17 cellular contexts compared by ENCODE assay signal in the genomic region with DNA sequence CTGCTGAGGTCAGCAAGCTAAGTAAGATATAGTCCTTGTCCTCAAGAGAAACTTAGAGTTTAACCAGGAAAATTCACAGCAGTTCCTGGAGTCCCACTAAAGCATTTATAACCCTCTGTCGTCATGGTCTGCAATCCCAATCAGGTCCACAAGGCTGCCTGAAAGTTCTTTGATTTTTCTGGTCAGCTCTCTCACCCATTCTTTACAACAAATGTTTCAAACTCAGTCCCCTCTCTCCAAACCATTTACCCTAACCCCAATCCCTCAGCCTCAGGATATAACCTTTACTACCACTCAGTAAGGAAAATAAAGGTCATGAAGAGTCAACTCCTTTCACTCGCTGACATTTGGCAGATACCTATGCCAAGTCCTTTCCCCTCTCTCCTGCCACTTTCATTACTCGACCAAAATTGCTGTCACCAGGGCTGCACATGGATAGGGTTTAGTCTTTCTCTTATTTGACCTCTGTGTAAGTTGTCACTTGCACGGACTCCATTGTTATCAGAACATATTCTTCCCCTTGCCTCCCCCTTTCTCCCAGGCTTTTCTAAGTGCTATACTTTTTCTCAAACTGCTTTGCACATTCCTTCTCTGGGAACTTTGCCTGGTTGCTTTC.
DNase-seq lines count a peak whose midpoint lies in the region; ATAC-seq and TF ChIP-seq lines count a peak whose summit lies in the region.
"Had no signal": no experiment of that assay in that cellular context is flagged by ENCODE, and none has a peak within 500 bp of the region (broad histone marks: within the 10 kb centered on the region; RNA-seq: fewer than 3 reads in every experiment).

No MANE protein-coding gene starts in this region.

- H3K27ac ChIP-seq in 22Rv1: no peak overlapping the region
- no peak overlapping the region for H3K27ac ChIP-seq in H9 (ENCODE audit: insufficient read length, low read depth, low read length)
- H3K27ac ChIP-seq: Peyer's patch, prostate gland had no signal

- H3K4me3 ChIP-seq in cardiac fibroblast (replicated peaks in 1 of 2; ENCODE audit: low read depth in 2 of 2, low read length in 2 of 2): no peak overlapping the region
- H3K4me3 ChIP-seq: Peyer's patch, prostate gland had no signal

- no peak overlapping the region for H4K8ac ChIP-seq in H9 (replicated peaks; ENCODE audit: insufficient read length, low read depth, low read length)

- H3K4me3 Mint-ChIP-seq in H9 (no peak overlapping the region), mesothelial cell of epicardium (no peak overlapping the region)
- H3K4me3 Mint-ChIP-seq: activated CD8-positive, alpha-beta T cell treated with anti-CD3 and anti-CD28 coated beads for 36 hours; stimulated activated naive CD8-positive, alpha-beta T cell treated with anti-CD3 and anti-CD28 coated beads, Interleukin-15, amount 100 ng/mL, for 72 hours had no signal

- no peak overlapping the region for H3K23ac ChIP-seq in H9 (ENCODE audit: insufficient read length, low read depth, low read length)

- no peak overlapping the region for H2BK120ac ChIP-seq in H9 (ENCODE audit: low read depth, low read length, poor library complexity, severe bottlenecking)

- H3K79me2 ChIP-seq in H9 (ENCODE audit: insufficient read depth, low read length): no peaks in the 10 kb centered on the region

- H3K4me2 ChIP-seq in H9 (ENCODE audit: insufficient read depth, insufficient read length, low read length): no peak overlapping the region

- H3K36me3 Mint-ChIP-seq in H9 (ENCODE audit: insufficient read depth in 1 of 3, low read depth in 3 of 3) (no peaks in the 10 kb centered on the region), mesothelial cell of epicardium (peaks cover 4% of the 10 kb centered on the region)

- H3K27ac Mint-ChIP-seq in H9 (no peak overlapping the region), mesothelial cell of epicardium (no peak overlapping the region)
- H3K27ac Mint-ChIP-seq: activated CD8-positive, alpha-beta T cell treated with anti-CD3 and anti-CD28 coated beads for 36 hours; stimulated activated naive CD8-positive, alpha-beta T cell treated with anti-CD3 and anti-CD28 coated beads, Interleukin-15, amount 100 ng/mL, for 72 hours had no signal

- H2BK15ac ChIP-seq in H9 (ENCODE audit: low read depth, low read length): no peak overlapping the region

- H3K4me1 ChIP-seq in H9 (ENCODE audit: insufficient read depth, low read length): no peaks in the 10 kb centered on the region; the same call in 1 of the 2 replicates
- H3K4me1 ChIP-seq: prostate gland had no signal

- H3K4me1 Mint-ChIP-seq in H9: peaks cover 15 to 26% of the 10 kb centered on the region in 2 experiments
- peaks cover 27% of the 10 kb centered on the region for H3K4me1 Mint-ChIP-seq in mesothelial cell of epicardium
- H3K4me1 Mint-ChIP-seq: stimulated activated naive CD8-positive, alpha-beta T cell treated with anti-CD3 and anti-CD28 coated beads, Interleukin-15, amount 100 ng/mL, for 72 hours had no signal

- no peak overlapping the region for H3K56ac ChIP-seq in H9 (ENCODE audit: insufficient read length, low read depth, low read length)

- H3K9me3 ChIP-seq in H9 (ENCODE audit: control insufficient read depth, low read depth, low read length): no peaks in the 10 kb centered on the region
- H3K9me3 ChIP-seq: Peyer's patch, prostate gland had no signal

- H2BK12ac ChIP-seq in H9 (ENCODE audit: insufficient read length, low read depth, low read length): no peak overlapping the region

- no peak overlapping the region for H3K14ac ChIP-seq in H9 (ENCODE audit: insufficient read depth, low read length)

- H3K9me3 Mint-ChIP-seq in H9: no peaks in the 10 kb centered on the region; a peak in 1 of 5 replicates
- H3K9me3 Mint-ChIP-seq in mesothelial cell of epicardium: peaks cover 19% of the 10 kb centered on the region
- H3K9me3 Mint-ChIP-seq: activated CD8-positive, alpha-beta T cell treated with anti-CD3 and anti-CD28 coated beads for 36 hours had no signal

- no peaks in the 10 kb centered on the region for H4K20me1 ChIP-seq in H9 (ENCODE audit: control insufficient read depth, insufficient read depth, insufficient read length)

- no peak overlapping the region for H2BK20ac ChIP-seq in H9 (ENCODE audit: low read depth, low read length, poor library complexity, severe bottlenecking)

- DNase-seq in H9: no peak
- DNase-seq in cardiac fibroblast (ENCODE audit: low read depth in 2 of 2): peak in 1 of 2 donors; percentile 7
- DNase-seq in iPS-NIHi11 (ENCODE audit: low spot score): peak; percentile 22
- no peak for DNase-seq in NCI-H1048 (lab: John Stamatoyannopoulos, UW)
- DNase-seq in mesothelial cell of epicardium (ENCODE audit: low spot score in 2 of 2, unreplicated experiment in 2 of 2): no peak
- DNase-seq in inferior parietal cortex (ENCODE audit: extremely low spot score): no peak
- DNase-seq: activated CD8-positive, alpha-beta T cell treated with anti-CD3 and anti-CD28 coated beads for 36 hours; cerebellar nuclear complex; COR-L47; Karpas-422; NCI-H1417 treated with DMSO at 0.1 percent for 48 hours; NCI-H510A treated with DMSO at 0.1 percent for 48 hours; Peyer's patch; stimulated activated naive CD8-positive, alpha-beta T cell treated with anti-CD3 and anti-CD28 coated beads, Interleukin-15, amount 100 ng/mL, for 72 hours had no signal

- no peaks in the 10 kb centered on the region for H3K27me3 ChIP-seq in H9 (ENCODE audit: insufficient read depth, low read length)
- H3K27me3 ChIP-seq: Peyer's patch had no signal

- TF ChIP-seq CTCF in 22Rv1 (IDR thresholded peaks at IDR 0.05) (0 out of 2 replicates have a peak, but pooled peaks have one; percentile 4), H9 (conservative IDR thresholded peaks at IDR 0.05) (peak; percentile 51), cardiac fibroblast (IDR thresholded peaks at IDR 0.05; ENCODE audit: low read depth, low read length) (peak; percentile 7), mesothelial cell of epicardium (IDR thresholded peaks at IDR 0.05; ENCODE audit: unreplicated experiment) (no peak)

- ATAC-seq in GM19395 (IDR thresholded peaks at IDR 0.05; ENCODE audit: unreplicated experiment): no peak
- ATAC-seq: activated CD8-positive, alpha-beta T cell treated with anti-CD3 and anti-CD28 coated beads for 36 hours; stimulated activated naive CD8-positive, alpha-beta T cell treated with anti-CD3 and anti-CD28 coated beads, Interleukin-15, amount 100 ng/mL, for 72 hours had no signal

- whole genome bisulfite sequencing in H9 (ENCODE audit: extremely low coverage, insufficient read length, low lambda C conversion rate): no CpG with 5 or more reads among the region's 4 CpGs

- H3K27me3 Mint-ChIP-seq in H9 (ENCODE audit: low read depth) (no peaks in the 10 kb centered on the region), mesothelial cell of epicardium (ENCODE audit: low read depth) (peaks cover 2% of the 10 kb centered on the region)
- H3K27me3 Mint-ChIP-seq: activated CD8-positive, alpha-beta T cell treated with anti-CD3 and anti-CD28 coated beads for 36 hours; stimulated activated naive CD8-positive, alpha-beta T cell treated with anti-CD3 and anti-CD28 coated beads, Interleukin-15, amount 100 ng/mL, for 72 hours had no signal

- H3K9ac ChIP-seq in H9 (ENCODE audit: extremely low read depth, insufficient read length, low read length): no peak overlapping the region

- no peak overlapping the region for H3K18ac ChIP-seq in H9 (ENCODE audit: insufficient read length, low read depth, low read length)

- no peak overlapping the region for H3K4ac ChIP-seq in H9 (ENCODE audit: low read depth, low read length)

- H4K5ac ChIP-seq in H9 (ENCODE audit: insufficient read length, low read depth, low read length): no peak overlapping the region

- H3K23me2 ChIP-seq in H9 (ENCODE audit: insufficient read length, low read depth, low read length, poor library complexity, severe bottlenecking): no peaks in the 10 kb centered on the region

- no peak overlapping the region for H2BK5ac ChIP-seq in H9 (ENCODE audit: insufficient read length, low read length)

- H2AFZ ChIP-seq in H9 (ENCODE audit: low read length): peak overlapping the region; percentile 86

- H4K91ac ChIP-seq in H9 (ENCODE audit: insufficient read length, low read depth, low read length): no peak overlapping the region

- H2AK5ac ChIP-seq in H9 (ENCODE audit: insufficient read length, low read length): no peak overlapping the region

- H3T11ph ChIP-seq in H9 (ENCODE audit: low read length): no peak overlapping the region

- no peaks in the 10 kb centered on the region for H3K79me1 ChIP-seq in H9 (ENCODE audit: insufficient read depth, low read depth, low read length, poor library complexity, severe bottlenecking)
